In the genomic region with DNA sequence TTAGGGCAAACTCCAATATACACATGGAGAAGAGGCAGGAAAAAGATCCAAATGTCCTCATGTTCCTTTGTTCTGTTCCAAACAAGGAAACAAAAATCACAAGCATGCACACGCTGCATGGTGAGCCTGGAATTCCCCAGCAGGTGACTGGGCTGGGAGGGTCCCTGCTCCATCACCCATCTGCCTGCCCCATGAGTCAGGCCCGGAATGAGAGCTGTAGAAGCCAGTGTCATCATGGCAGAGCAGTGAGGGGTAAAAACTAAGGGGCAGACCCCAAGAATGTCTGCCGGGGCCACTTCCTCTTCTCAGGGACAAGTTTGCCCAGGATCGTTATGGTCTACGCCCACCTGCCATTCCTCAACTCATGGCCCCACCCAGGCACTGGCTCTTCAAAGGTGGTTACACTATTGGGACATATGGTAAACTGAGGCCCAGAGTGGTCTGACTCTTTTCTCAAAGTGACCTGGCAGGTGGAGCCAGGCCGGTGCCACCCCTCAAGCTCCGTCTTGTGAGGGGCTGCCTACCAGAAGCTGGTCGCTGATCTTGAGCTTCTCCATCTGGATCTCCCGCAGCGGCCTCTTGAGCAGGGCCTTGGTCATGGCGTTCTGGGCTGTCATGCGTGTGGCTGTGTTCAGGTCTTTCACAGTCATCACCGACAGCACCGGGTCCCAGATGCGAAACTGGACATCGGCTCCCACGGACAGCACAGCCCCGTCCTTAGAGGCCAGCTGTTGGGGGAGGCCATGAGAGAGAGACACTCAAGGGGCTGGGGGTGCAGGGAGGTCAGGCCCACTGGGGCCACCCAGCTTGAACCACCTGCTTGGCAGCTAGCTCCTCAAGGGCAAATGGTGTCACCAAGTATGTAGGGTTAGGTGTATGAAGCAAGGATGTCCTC, we compare ENCODE assay signal across 10 cellular contexts. TPM values are rescaled to one million over a fixed set of nuclear protein-coding genes. Genes with fewer than 3 reads are reported as not detected.
DNase-seq lines count a peak whose midpoint lies in the region; ATAC-seq and TF ChIP-seq lines count a peak whose summit lies in the region.
"Had no signal": no experiment of that assay in that cellular context is flagged by ENCODE, and none has a peak within 500 bp of the region (broad histone marks: within the 10 kb centered on the region; RNA-seq: fewer than 3 reads in every experiment).

No MANE protein-coding gene starts in this region.

- H3K27ac ChIP-seq in right cardiac atrium (ENCODE audit: low read length) = peak overlapping the region; percentile 31
- peak overlapping the region; percentile 88 to 98 for H3K27ac ChIP-seq in breast epithelium
- H3K27ac ChIP-seq in muscle layer of duodenum (ENCODE audit: low read length) = peak overlapping the region; percentile 34
- H3K27ac ChIP-seq in OCI-LY7 (ENCODE audit: low read depth, low read length, poor library complexity, severe bottlenecking) = no peak overlapping the region

- H3K4me1 ChIP-seq in right cardiac atrium (ENCODE audit: control insufficient read depth, insufficient read depth, low read length) = peaks cover 36% of the 10 kb centered on the region
- H3K4me1 ChIP-seq in breast epithelium = peaks cover 18 to 34% of the 10 kb centered on the region in 2 donors
- H3K4me1 ChIP-seq in muscle layer of duodenum (ENCODE audit: control insufficient read depth in 1 of 2, insufficient read depth in 2 of 2, low read length in 2 of 2) = peaks cover 13 to 37% of the 10 kb centered on the region in 2 donors
- H3K4me1 ChIP-seq in OCI-LY7 (ENCODE audit: insufficient read depth, low read length, poor library complexity, severe bottlenecking) = peaks cover 13% of the 10 kb centered on the region

- no peak for TF ChIP-seq CTCF in breast epithelium (IDR thresholded peaks at IDR 0.05)
- TF ChIP-seq CTCF in OCI-LY7 (conservative IDR thresholded peaks at IDR 0.05; ENCODE audit: low read length) = no peak

- no peaks in the 10 kb centered on the region for H3K27me3 ChIP-seq in right cardiac atrium (ENCODE audit: control insufficient read depth, insufficient read depth)
- no peaks in the 10 kb centered on the region for H3K27me3 ChIP-seq in breast epithelium
- H3K27me3 ChIP-seq in muscle layer of duodenum (ENCODE audit: low read depth, low read length) = no peaks in the 10 kb centered on the region
- H3K27me3 ChIP-seq: BE2C had no signal

- H3K9me3 ChIP-seq in right cardiac atrium (ENCODE audit: control insufficient read depth, low read length) = no peaks in the 10 kb centered on the region
- no peaks in the 10 kb centered on the region for H3K9me3 ChIP-seq in breast epithelium
- no peaks in the 10 kb centered on the region for H3K9me3 ChIP-seq in muscle layer of duodenum (ENCODE audit: control insufficient read depth in 1 of 2, low read length in 2 of 2)
- no peaks in the 10 kb centered on the region for H3K9me3 ChIP-seq in OCI-LY7 (ENCODE audit: low read length)
- H3K9me3 ChIP-seq: BE2C had no signal

- H3K4me2 ChIP-seq in OCI-LY7 (ENCODE audit: low read length) = no peak overlapping the region

- POLR2A ChIA-PET in OCI-LY7 (lab: Charles Lee) = interaction anchor here (1.4 kb wide), 1 partner anchor 8 kb away, joined by 3 read pairs; no protein-coding TSS in a partner anchor

- H3K4me3 ChIP-seq in right cardiac atrium (ENCODE audit: low read length) (no peak overlapping the region), breast epithelium (no peak overlapping the region), muscle layer of duodenum (ENCODE audit: low read depth in 1 of 2, low read length in 2 of 2) (no peak overlapping the region), OCI-LY7 (ENCODE audit: low read depth, low read length, poor library complexity, severe bottlenecking) (no peak overlapping the region)

- no peak for TF ChIP-seq POLR2A in breast epithelium (IDR thresholded peaks at IDR 0.05)

- CTCF ChIA-PET in OCI-LY7 (lab: Charles Lee; ENCODE audit: unreplicated experiment) = no interaction called here

- ATAC-seq in right cardiac atrium (no peak), left cardiac atrium (no peak), HG02798 (IDR thresholded peaks at IDR 0.05; ENCODE audit: poor library complexity, unreplicated experiment) (no peak), GM21526 (IDR thresholded peaks at IDR 0.05; ENCODE audit: low FRiP score, unreplicated experiment) (no peak)

- no peaks in the 10 kb centered on the region for H3K9me2 ChIP-seq in OCI-LY7 (ENCODE audit: insufficient read depth, low read length)

- H2AFZ ChIP-seq in OCI-LY7 (ENCODE audit: low read length) = no peak overlapping the region

- DNase-seq in right cardiac atrium (peak in 1 of 3 donors; percentile 56), left cardiac atrium (no peak), breast epithelium (ENCODE audit: low spot score in 2 of 2) (peak in 1 of 2 donors; percentile 15), OCI-LY7 (ENCODE audit: low spot score) (no peak)
- DNase-seq in central memory CD4-positive, alpha-beta T cell = no peak
- DNase-seq: BE2C, NCI-H2171 treated with DMSO at 0.1 percent for 48 hours had no signal

- 87% methylated on average over 18 of the region's 18 CpGs for WGBS in right cardiac atrium

- no TSS peak for BruUV-seq in OCI-LY7 (replicated peaks; lab: Mats Ljungman, UMichigan)

- intact Hi-C loops in right cardiac atrium (cut with DNase I) = no loop called here
- intact Hi-C loops in left cardiac atrium (cut with DNase I) = no loop called here
- intact Hi-C loops in breast epithelium (cut with DNase I; ENCODE audit: low total_unique reads) = no loop called here
- intact Hi-C loops in OCI-LY7 (cut with micrococcal nuclease; ENCODE audit: unreplicated experiment) = no loop called here

- H3K36me3 ChIP-seq in breast epithelium = no peaks in the 10 kb centered on the region
- H3K36me3 ChIP-seq in muscle layer of duodenum (ENCODE audit: control insufficient read depth in 1 of 2, insufficient read depth in 2 of 2, low read length in 2 of 2) = peaks cover 0 to 8% of the 10 kb centered on the region in 2 donors
- H3K36me3 ChIP-seq in OCI-LY7 (ENCODE audit: insufficient read depth, low read length) = no peaks in the 10 kb centered on the region
- H3K36me3 ChIP-seq: BE2C had no signal

- H3K79me2 ChIP-seq in OCI-LY7 (ENCODE audit: insufficient read depth, low read depth, low read length) = no peaks in the 10 kb centered on the region

- H4K20me1 ChIP-seq in OCI-LY7 (ENCODE audit: insufficient read depth, low read length) = no peaks in the 10 kb centered on the region

RNA-seq across cellular contexts. Expression of a gene that starts 3.8 kb away (rescaled TPM):
- total RNA-seq in right cardiac atrium (10 to 100 TPM; 14.9 to 19.0 (median 17.8) TPM), left cardiac atrium (10 to 100 TPM; 20.3 to 21.1 TPM), breast epithelium (10 to 100 TPM in 1 of 3 donors, 1 to 10 TPM in 2; 8.5 to 10.7 (median 9.7) TPM), OCI-LY7 (2022) (8.9 and 10.0 TPM in 2 replicates)
- polyA plus RNA-seq in right cardiac atrium = 24.3 TPM
- 5.7 and 8.0 TPM in 2 replicates for total RNA-seq in OCI-LY7 (2014; rRNA removed; shearing (Covaris generic))

RNA-seq across cellular contexts. Expression of a gene that starts 6.2 kb away (rescaled TPM):
- total RNA-seq in right cardiac atrium (10 to 100 TPM; 21.9 to 35.4 (median 26.6) TPM), left cardiac atrium (10 to 100 TPM; 23.4 to 38.7 TPM), breast epithelium (100 to 1,000 TPM in 1 of 3 donors, 10 to 100 TPM in 2; 37.8 to 103 (median 49.8) TPM), OCI-LY7 (2022) (26.1 and 28.1 TPM in 2 replicates)
- 18.1 TPM for polyA plus RNA-seq in right cardiac atrium
- 9.6 and 16.9 TPM in 2 replicates for total RNA-seq in OCI-LY7 (2014; rRNA removed; shearing (Covaris generic))
